ENCODE assay signal across 23 cellular contexts in genomic region chr11:35967042-35967441, GRCh38.
"Had no signal": no experiment of that assay in that cellular context is flagged by ENCODE, and none has a peak within 500 bp of the region (broad histone marks: within the 10 kb centered on the region; RNA-seq: fewer than 3 reads in every experiment).

No MANE protein-coding gene starts in this region.

- H3K9me3 Mint-ChIP-seq: activated CD4-positive, alpha-beta T cell treated with anti-CD3 and anti-CD28 coated beads, Interleukin-2, amount 10 ng/mL, durations not matched to agents 7 days and 5 days; activated naive CD8-positive, alpha-beta T cell treated with anti-CD3 and anti-CD28 coated beads for 36 hours; effector memory CD8-positive, alpha-beta T cell; T-cell; T-helper 2 cell treated with Interferon-gamma antibody and Interleukin-4, amounts not matched to agents 5 μg/mL and 100 μg/mL, for 36 hours had no signal

- H3K4me3 ChIP-seq: breast epithelium, colonic mucosa, dorsolateral prefrontal cortex, tibial nerve had no signal

- H3K27me3 ChIP-seq: breast epithelium, colonic mucosa, dorsolateral prefrontal cortex, tibial nerve had no signal

- H3K4me1 Mint-ChIP-seq: activated CD4-positive, alpha-beta T cell treated with anti-CD3 and anti-CD28 coated beads, Interleukin-2, amount 10 ng/mL, durations not matched to agents 7 days and 5 days; T-cell had no signal

- H3K27ac Mint-ChIP-seq: activated CD4-positive, alpha-beta T cell treated with anti-CD3 and anti-CD28 coated beads, Interleukin-2, amount 10 ng/mL, durations not matched to agents 7 days and 5 days; activated CD8-positive, alpha-beta T cell treated with anti-CD3 and anti-CD28 coated beads, Interleukin-2, amount 10 ng/mL, durations not matched to agents 7 days and 5 days; activated naive CD8-positive, alpha-beta T cell treated with anti-CD3 and anti-CD28 coated beads for 36 hours; effector memory CD8-positive, alpha-beta T cell; memory B cell; stimulated activated naive CD8-positive, alpha-beta T cell treated with anti-CD3 and anti-CD28 coated beads, Interleukin-15, Interleukin-2, amounts not matched to agents 100 ng/mL and 50 ng/mL, for 24 hours; T-cell; T-helper 2 cell treated with Interferon-gamma antibody and Interleukin-4, amounts not matched to agents 5 μg/mL and 100 μg/mL, for 36 hours had no signal

- DNase-seq: activated CD4-positive, alpha-beta T cell treated with anti-CD3 and anti-CD28 coated beads, Interleukin-2, amount 10 ng/mL, durations not matched to agents 7 days and 5 days; activated CD4-positive, CD25-positive, alpha-beta regulatory T cell treated with anti-CD3 and anti-CD28 coated beads, Interleukin-2, amount 50 U/mL, for 72 hours; activated CD8-positive, alpha-beta T cell treated with anti-CD3 and anti-CD28 coated beads, Interleukin-2, amount 10 ng/mL, durations not matched to agents 7 days and 5 days; activated naive CD4-positive, alpha-beta T cell treated with Interleukin-2 at 50 U/mL for 16 hours; activated naive CD8-positive, alpha-beta T cell treated with anti-CD3 and anti-CD28 coated beads for 36 hours; amniotic stem cell; colonic mucosa; dorsolateral prefrontal cortex; effector memory CD8-positive, alpha-beta T cell; foreskin melanocyte; hypothalamus; occipital lobe; stimulated activated CD4-positive, alpha-beta T cell treated with anti-CD3 and anti-CD28 coated beads, Interleukin-4, amount 100 ng/mL, for 24 hours; substantia nigra; T-cell had no signal

- H3K9me3 ChIP-seq: breast epithelium, colonic mucosa, tibial nerve had no signal

- H3K36me3 ChIP-seq: breast epithelium, colonic mucosa, tibial nerve had no signal

- H3K4me3 Mint-ChIP-seq: activated CD4-positive, alpha-beta T cell treated with anti-CD3 and anti-CD28 coated beads, Interleukin-2, amount 10 ng/mL, durations not matched to agents 7 days and 5 days; activated CD8-positive, alpha-beta T cell treated with anti-CD3 and anti-CD28 coated beads, Interleukin-2, amount 10 ng/mL, durations not matched to agents 7 days and 5 days; activated naive CD8-positive, alpha-beta T cell treated with anti-CD3 and anti-CD28 coated beads for 36 hours; effector memory CD8-positive, alpha-beta T cell; memory B cell; neural crest cell; stimulated activated naive CD8-positive, alpha-beta T cell treated with anti-CD3 and anti-CD28 coated beads, Interleukin-15, Interleukin-2, amounts not matched to agents 100 ng/mL and 50 ng/mL, for 24 hours; T-cell; T-helper 2 cell treated with Interferon-gamma antibody and Interleukin-4, amounts not matched to agents 5 μg/mL and 100 μg/mL, for 36 hours had no signal

- H3K36me3 Mint-ChIP-seq: activated naive CD8-positive, alpha-beta T cell treated with anti-CD3 and anti-CD28 coated beads for 36 hours; memory B cell; T-cell had no signal

- H3K4me1 ChIP-seq: colonic mucosa had no signal

- ATAC-seq: activated CD8-positive, alpha-beta T cell treated with anti-CD3 and anti-CD28 coated beads, Interleukin-2, amount 10 ng/mL, durations not matched to agents 7 days and 5 days; effector memory CD8-positive, alpha-beta T cell; esophagus mucosa; T-cell had no signal

- H3K27ac ChIP-seq: breast epithelium, colonic mucosa, VCaP had no signal
